9 cellular contexts compared by ENCODE assay signal in the genomic region with DNA sequence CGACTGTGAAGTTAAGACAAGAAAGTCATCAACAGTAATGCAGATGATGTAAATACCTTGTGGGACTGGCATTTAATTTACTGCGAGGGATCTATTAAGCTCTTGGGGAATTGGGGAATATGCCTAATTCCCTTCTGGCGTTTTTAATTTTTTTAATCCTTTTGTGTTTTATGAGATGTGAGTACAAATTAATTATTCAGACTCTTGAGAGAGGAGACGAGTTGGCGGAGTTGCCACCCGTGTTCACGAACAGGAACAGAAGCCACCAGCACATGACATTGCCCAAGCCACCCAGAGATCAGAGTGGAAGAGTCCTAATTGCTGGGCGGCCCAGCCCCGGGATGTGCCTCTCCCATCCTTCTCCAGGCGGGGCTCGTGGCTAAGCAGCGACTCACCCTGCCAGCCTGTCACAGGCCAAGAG. TPM values are rescaled to one million over a fixed set of nuclear protein-coding genes. Genes with fewer than 3 reads are reported as not detected.
A peak's percentile ranks its signal among the peaks of the same experiment; 100 is the strongest.
DNase-seq lines count a peak whose midpoint lies in the region; ATAC-seq and TF ChIP-seq lines count a peak whose summit lies in the region.
"Had no signal": no experiment of that assay in that cellular context is flagged by ENCODE, and none has a peak within 500 bp of the region (broad histone marks: within the 10 kb centered on the region; RNA-seq: fewer than 3 reads in every experiment).

No MANE protein-coding gene starts in this region.

- CTCF ChIA-PET in SK-N-SH (lab: Yijun Ruan, JAX) = interaction anchor here (0.9 to 3.4 kb wide), 20 partner anchors 11 to 207 kb away, joined by 3 to 38 read pairs (median 6); a partner anchor contains a TSS

- H4K20me1 ChIP-seq in SK-N-SH (ENCODE audit: insufficient read depth) = no peaks in the 10 kb centered on the region

- TF ChIP-seq RAD21 in SK-N-SH (IDR thresholded peaks at IDR 0.05; ENCODE audit: low read length) = no peak

- intact Hi-C loops in sigmoid colon (cut with DNase I) = loop anchor here (2.0 to 5.0 kb wide), 3 partner anchors 77 to 207 kb away; no protein-coding TSS in a partner anchor

- TF ChIP-seq EP300 in SK-N-SH (IDR thresholded peaks at IDR 0.05; ENCODE audit: borderline replicate concordance in 1 of 2, low read depth in 1 of 2, low read length in 1 of 2) = no peak
- no peak for TF ChIP-seq EP300 in sigmoid colon (IDR thresholded peaks at IDR 0.05)

- 9% methylated on average over 11 of the region's 12 CpGs for WGBS in SK-N-SH (ENCODE audit: low lambda C conversion rate)
- 16 to 28% methylated on average over 12 of the region's 12 CpGs for WGBS in sigmoid colon, 2 donors

- no peak overlapping the region for H3K9ac ChIP-seq in SK-N-SH

- H3K4me3 ChIP-seq in HAP-1 (peak overlapping the region; percentile 29), SK-N-SH (ENCODE audit: low read depth in 2 of 2, low read length in 1 of 2) (peak overlapping the region; percentile 54 to 65), fibroblast of the aortic adventitia (ENCODE audit: low read depth, low read length) (peak overlapping the region; percentile 47), sigmoid colon (peak overlapping the region; percentile 34 to 63 (median 56))

- ATAC-seq in HG03432 (IDR thresholded peaks at IDR 0.05; ENCODE audit: unreplicated experiment) = no peak

- no peaks in the 10 kb centered on the region for H3K79me2 ChIP-seq in SK-N-SH (ENCODE audit: insufficient read depth)

- no peaks in the 10 kb centered on the region for H3K36me3 ChIP-seq in HAP-1 (replicated peaks)
- H3K36me3 ChIP-seq in SK-N-SH (replicated peaks in 1 of 2; ENCODE audit: control insufficient read depth in 1 of 2, insufficient read depth in 2 of 2, low read length in 1 of 2) = no peaks in the 10 kb centered on the region
- H3K36me3 ChIP-seq in sigmoid colon = no peaks in the 10 kb centered on the region

- TF ChIP-seq CTCF in SK-N-SH (IDR thresholded peaks at IDR 0.05) (no peak), fibroblast of the aortic adventitia (IDR thresholded peaks at IDR 0.05; ENCODE audit: insufficient read depth, low read length) (no peak), sigmoid colon (IDR thresholded peaks at IDR 0.05) (no peak)

- peaks cover 28% of the 10 kb centered on the region for H3K27me3 ChIP-seq in HAP-1 (ENCODE audit: low read depth)
- peaks cover 21% of the 10 kb centered on the region; the same call in 1 of the 2 replicates for H3K27me3 ChIP-seq in SK-N-SH (ENCODE audit: insufficient read depth)
- peaks cover 0 to 42% (median 26%) of the 10 kb centered on the region in 3 donors for H3K27me3 ChIP-seq in sigmoid colon
- H3K27me3 ChIP-seq: body of pancreas had no signal

- peak overlapping the region; percentile 92 for H2AFZ ChIP-seq in SK-N-SH (ENCODE audit: low read depth)

- peak overlapping the region; percentile 87 for H3K4me2 ChIP-seq in SK-N-SH

- H3F3A ChIP-seq in SK-N-SH (replicated peaks; ENCODE audit: insufficient read depth) = peaks cover 2% of the 10 kb centered on the region

- in situ Hi-C loops in HAP-1 (cut with MboI; ENCODE audit: low sequenced_read_pairs) = no loop called here

- H3K27ac ChIP-seq in SK-N-SH (ENCODE audit: low read depth in 2 of 2, low read length in 1 of 2) (no peak overlapping the region), sigmoid colon (peak overlapping the region in 3 of 4 donors; percentile 61 to 65 (median 65))

- POLR2A ChIA-PET in SK-N-SH (lab: Yijun Ruan, JAX) = no interaction called here

- H3K4me1 ChIP-seq in HAP-1 = peaks cover 5% of the 10 kb centered on the region
- H3K4me1 ChIP-seq in SK-N-SH (ENCODE audit: control insufficient read depth in 1 of 2, insufficient read depth in 2 of 2, low read depth in 1 of 2, low read length in 1 of 2) = peaks cover 0 to 12% of the 10 kb centered on the region in 2 experiments; a peak in 1 of 4 replicates
- peaks cover 0 to 18% (median 13%) of the 10 kb centered on the region in 4 donors for H3K4me1 ChIP-seq in sigmoid colon

- H3K9me3 ChIP-seq in HAP-1 (no peaks in the 10 kb centered on the region), SK-N-SH (no peaks in the 10 kb centered on the region), sigmoid colon (no peaks in the 10 kb centered on the region)
- H3K9me3 ChIP-seq: body of pancreas had no signal

- TF ChIP-seq POLR2A in sigmoid colon (IDR thresholded peaks at IDR 0.05) = no peak

- DNase-seq in HAP-1 (ENCODE audit: low spot score in 2 of 2) (no peak), SK-N-SH (no peak), fibroblast of the aortic adventitia (ENCODE audit: low read depth) (no peak), sigmoid colon (no peak), epidermal melanocyte (ENCODE audit: insufficient read length, low spot score) (no peak), NCI-H1417 treated with DMSO at 0.1 percent for 48 hours (lab: John Stamatoyannopoulos, UW) (no peak), HuH-7 (ENCODE audit: low spot score) (no peak)

- no peaks in the 10 kb centered on the region for H3K9me2 ChIP-seq in SK-N-SH

TF ChIP-seq in SK-N-SH, 30 proteins besides CTCF, POLR2A, EP300 and RAD21:
- TF ChIP-seq CHD2 (IDR thresholded peaks at IDR 0.05; ENCODE audit: low read length, partially characterized antibody) = no peak
- TF ChIP-seq TEAD4 (IDR thresholded peaks at IDR 0.05; ENCODE audit: borderline replicate concordance, insufficient read depth) = no peak
- TF ChIP-seq TAF1 (IDR thresholded peaks at IDR 0.05; ENCODE audit: borderline replicate concordance, low read depth, low read length) = no peak
- TF ChIP-seq, protein P1, sequence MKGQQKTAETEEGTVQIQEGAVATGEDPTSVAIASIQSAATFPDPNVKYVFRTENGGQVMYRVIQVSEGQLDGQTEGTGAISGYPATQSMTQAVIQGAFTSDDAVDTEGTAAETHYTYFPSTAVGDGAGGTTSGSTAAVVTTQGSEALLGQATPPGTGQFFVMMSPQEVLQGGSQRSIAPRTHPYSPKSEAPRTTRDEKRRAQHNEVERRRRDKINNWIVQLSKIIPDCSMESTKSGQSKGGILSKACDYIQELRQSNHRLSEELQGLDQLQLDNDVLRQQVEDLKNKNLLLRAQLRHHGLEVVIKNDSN (IDR thresholded peaks at IDR 0.05; ENCODE audit: borderline replicate concordance, low read depth) = no peak
- no peak for TF ChIP-seq GATA2 (CRISPR knock-in tag; IDR thresholded peaks at IDR 0.05)

RNA-seq across cellular contexts. Expression of a gene that starts 0.5 kb away (rescaled TPM):
- polyA plus RNA-seq in SK-N-SH (2012; rRNA removed) (13.8 and 14.9 TPM in 2 replicates), sigmoid colon (10 to 100 TPM; 10.2 to 26.5 (median 19.4) TPM)
- polyA plus RNA-seq in SK-N-SH (2012; cell fraction: cytosol; rRNA removed) = 16.2 and 16.7 TPM in 2 replicates
- polyA plus RNA-seq in SK-N-SH (2012; cell fraction: nucleus; rRNA removed) = 24.5 and 36.9 TPM in 2 replicates
- total RNA-seq in fibroblast of the aortic adventitia (ENCODE audit: low replicate concordance) (19.3 and 105 TPM in 2 replicates), sigmoid colon (10 to 100 TPM in 1 of 4 donors, 1 to 10 TPM in 3; 5.8 to 16.8 (median 6.6) TPM)

RNA-seq across cellular contexts. Expression of a gene that starts 34.4 kb away (rescaled TPM):
- polyA plus RNA-seq in SK-N-SH (2012; rRNA removed) = 15.5 and 16.7 TPM in 2 replicates
- polyA plus RNA-seq in SK-N-SH (2012; cell fraction: cytosol; rRNA removed) = 22.0 and 27.8 TPM in 2 replicates
- 8.9 and 15.9 TPM in 2 replicates for polyA plus RNA-seq in SK-N-SH (2012; cell fraction: nucleus; rRNA removed)
- total RNA-seq in fibroblast of the aortic adventitia (ENCODE audit: low replicate concordance) = 31.0 and 45.4 TPM in 2 replicates
- 10 to 100 TPM; 29.2 to 59.2 (median 47.3) TPM for total RNA-seq in sigmoid colon
- polyA plus RNA-seq in sigmoid colon = 10 to 100 TPM; 27.8 to 54.6 (median 48.6) TPM

Comparison
In these comparisons a context has a peak if more than half of its experiments do, and no peak if none do; other contexts are left out.
1. H3K27ac ChIP-seq: peak in sigmoid colon (3 of 4); none in SK-N-SH (0 of 2).
2. Peak in every context shown above with its lines, with median percentiles within 50 percentile points of each other: H3K4me3 ChIP-seq.